Comparison of ENCODE assay signal across 21 cellular contexts in genomic region chr18:46475367-46475752, GRCh38.
DNase-seq lines count a peak whose midpoint lies in the region; ATAC-seq, FAIRE-seq and TF ChIP-seq lines count a peak whose summit lies in the region.
"Had no signal": no experiment of that assay in that cellular context is flagged by ENCODE, and none has a peak within 500 bp of the region (broad histone marks: within the 10 kb centered on the region; RNA-seq: fewer than 3 reads in every experiment).

No MANE protein-coding gene starts in this region.

- TF ChIP-seq CTCF in HEK293 (tag by site-specific recombination; IDR thresholded peaks at IDR 0.05), result no peak
- no peak for TF ChIP-seq CTCF in bronchial epithelial cell (IDR thresholded peaks at IDR 0.05; ENCODE audit: insufficient read depth, low read length, severe bottlenecking)
- TF ChIP-seq CTCF in parathyroid adenoma (IDR thresholded peaks at IDR 0.05), result no peak

- TF ChIP-seq POLR2A in GM12891 (IDR thresholded peaks at IDR 0.05; ENCODE audit: low read depth, low read length), result no peak

- H2AFZ ChIP-seq in parathyroid adenoma, result peak overlapping the region; percentile 72

- peak; percentile 47 for FAIRE-seq in GM12891 (lab: Jason Lieb, UNC)
- peak; percentile 98 for FAIRE-seq in bronchial epithelial cell (lab: Jason Lieb, UNC)
- FAIRE-seq: GM12892, GM18507 had no signal

- CTCF ChIA-PET in HEK293 (lab: Yijun Ruan, JAX), result interaction anchor here (1.0 kb wide), 1 partner anchor 194 kb away, joined by 3 read pairs; no protein-coding TSS in a partner anchor

- H3K4me2 ChIP-seq in parathyroid adenoma (ENCODE audit: low read length), result no peak overlapping the region
- H3K4me2 ChIP-seq: BLaER1 had no signal

- no peak overlapping the region for H3K9ac ChIP-seq in parathyroid adenoma
- H3K9ac ChIP-seq: BLaER1 had no signal

- H3K4me3 ChIP-seq in HEK293 (ENCODE audit: low read depth, low read length) (no peak overlapping the region), bronchial epithelial cell (ENCODE audit: low read depth, low read length) (no peak overlapping the region), parathyroid adenoma (ENCODE audit: low read depth, low read length) (no peak overlapping the region)
- H3K4me3 ChIP-seq: BLaER1, SK-N-MC had no signal

- H3K36me3 ChIP-seq in HEK293 (ENCODE audit: control insufficient read depth in 2 of 2, insufficient read depth in 1 of 2, low read length in 2 of 2) (no peaks in the 10 kb centered on the region), bronchial epithelial cell (ENCODE audit: control insufficient read depth, insufficient read depth, low read length) (no peaks in the 10 kb centered on the region), parathyroid adenoma (ENCODE audit: control insufficient read depth, insufficient read depth, low read length) (no peaks in the 10 kb centered on the region)
- H3K36me3 ChIP-seq: BLaER1 had no signal

- H3K27ac ChIP-seq in HEK293 (ENCODE audit: extremely low read depth, low read depth, low read length), result no peak overlapping the region
- peak overlapping the region; percentile 85 for H3K27ac ChIP-seq in parathyroid adenoma
- H3K27ac ChIP-seq: BLaER1, RWPE1 had no signal

- no peaks in the 10 kb centered on the region for H3K9me3 ChIP-seq in HEK293 (ENCODE audit: control insufficient read depth, insufficient read depth, low read depth, low read length)
- H3K9me3 ChIP-seq in parathyroid adenoma (ENCODE audit: control insufficient read depth, low read length), result no peaks in the 10 kb centered on the region
- H3K9me3 ChIP-seq: BLaER1 had no signal

- H3K79me2 ChIP-seq in parathyroid adenoma, result no peaks in the 10 kb centered on the region

- H3K27me3 ChIP-seq in bronchial epithelial cell (ENCODE audit: control insufficient read depth, insufficient read depth, low read length) (peaks cover 11% of the 10 kb centered on the region), parathyroid adenoma (ENCODE audit: control insufficient read depth, insufficient read depth, low read length) (no peaks in the 10 kb centered on the region)
- H3K27me3 ChIP-seq: BLaER1 had no signal

- POLR2A ChIA-PET in HEK293 (lab: Yijun Ruan, JAX), result no interaction called here

- H3K4me1 ChIP-seq in HEK293 (ENCODE audit: control insufficient read depth, insufficient read depth, low read length) (no peaks in the 10 kb centered on the region; the same call in 1 of the 2 replicates), parathyroid adenoma (peaks cover 35% of the 10 kb centered on the region)

- DNase-seq in GM12891 (ENCODE audit: insufficient read length, low spot score), result no peak
- no peak for DNase-seq in bronchial epithelial cell (ENCODE audit: low read depth)
- no peak for DNase-seq in NCI-H446 (lab: John Stamatoyannopoulos, UW)
- DNase-seq in C1 segment of cervical spinal cord (lab: John Stamatoyannopoulos, UW), result no peak
- DNase-seq: ACHN; CD8-positive, alpha-beta T cell; GOT3; KBM-7; NCI-H1436 treated with DMSO at 0.1 percent for 48 hours; NCI-H2227 treated with DMSO at 0.1 percent for 48 hours; NCI-H748 treated with DMSO at 0.1 percent for 48 hours; NK-92 treated with Interleukin-12 subunit alpha and Interleukin-12 subunit beta, amount 100 ng/mL, for 24 hours; SHP77 treated with DMSO at 0.1 percent for 48 hours had no signal

- ATAC-seq in GM21786 (IDR thresholded peaks at IDR 0.05; ENCODE audit: unreplicated experiment), result no peak
- ATAC-seq: CD8-positive, alpha-beta T cell had no signal

TF ChIP-seq in GM12891, 5 proteins besides CTCF, POLR2A, EP300 and RAD21:
- TF ChIP-seq PAX5 (IDR thresholded peaks at IDR 0.05; ENCODE audit: insufficient read depth, low read length, severe bottlenecking) (no peak), POU2F2 (IDR thresholded peaks at IDR 0.05; ENCODE audit: low read depth, low read length) (no peak), SPI1 (IDR thresholded peaks at IDR 0.05; ENCODE audit: low read depth, low read length) (no peak), POLR2AphosphoS5 (IDR thresholded peaks at IDR 0.05; ENCODE audit: low read depth, low read length) (no peak), TAF1 (IDR thresholded peaks at IDR 0.05; ENCODE audit: low read depth, low read length) (no peak)

TF ChIP-seq in HEK293, 187 proteins besides CTCF, POLR2A, EP300 and RAD21:
- TF ChIP-seq ZBTB11 (tag by site-specific recombination; conservative IDR thresholded peaks at IDR 0.05; ENCODE audit: low read depth) (no peak), ZNF510 (tag by site-specific recombination; IDR thresholded peaks at IDR 0.05; ENCODE audit: insufficient replicate concordance) (no peak), ZNF548 (tag by site-specific recombination; IDR thresholded peaks at IDR 0.05) (no peak), ZFHX2 (tag by site-specific recombination; conservative IDR thresholded peaks at IDR 0.05) (peak; percentile 64), GFI1B (tag by site-specific recombination; IDR thresholded peaks at IDR 0.05) (no peak), ZSCAN4 (tag by site-specific recombination; IDR thresholded peaks at IDR 0.05) (peak; percentile 47; the same call in 1 of the 2 replicates), EGR2 (tag by site-specific recombination; IDR thresholded peaks at IDR 0.05; ENCODE audit: low read depth) (peak; percentile 20; the same call in 1 of the 2 replicates)
